In the genomic region with DNA sequence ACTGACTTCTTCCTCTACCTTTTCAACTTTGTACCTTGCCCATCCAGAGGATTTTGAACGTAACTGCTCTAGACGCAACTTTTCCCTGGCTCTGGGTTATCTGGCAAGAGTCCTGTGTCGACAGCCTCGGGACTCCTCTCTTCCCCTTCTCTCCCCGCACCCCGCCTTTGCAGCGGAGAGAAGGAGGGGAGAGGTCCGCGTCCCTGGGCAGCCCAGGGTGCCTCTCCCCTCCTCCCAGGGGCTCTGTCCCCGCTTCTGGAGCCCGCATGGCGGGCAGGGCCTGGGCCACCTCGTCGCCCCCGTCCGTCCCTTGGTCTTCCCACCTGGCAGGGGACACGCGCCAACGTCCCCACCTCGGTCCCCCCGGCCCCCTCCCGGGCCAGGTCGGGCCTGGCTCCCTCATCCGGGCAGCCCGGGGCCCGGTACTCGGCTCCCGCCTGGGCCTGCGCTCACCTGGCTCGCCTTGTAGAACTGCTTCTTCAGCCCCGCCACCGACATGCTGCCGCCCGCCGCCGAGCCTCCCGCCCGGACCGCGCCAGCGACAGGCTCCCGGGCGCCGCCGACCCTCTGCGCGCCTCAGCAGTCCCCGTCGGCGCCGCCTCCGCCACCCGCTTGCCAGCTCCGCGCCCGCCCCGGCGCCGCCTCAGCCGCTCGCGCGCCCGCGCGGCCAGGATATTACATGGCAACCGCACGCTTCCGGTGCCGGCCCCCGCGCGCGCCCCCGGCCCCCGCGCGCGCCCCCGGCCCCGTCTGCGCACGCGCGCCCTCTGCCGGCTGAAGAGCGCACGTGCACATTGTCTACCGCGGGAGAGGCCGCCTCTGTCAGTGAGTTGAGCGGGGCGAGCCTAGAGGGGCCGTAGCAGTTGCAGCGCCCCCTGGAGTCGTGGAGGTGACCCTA, we compare ENCODE assay signal across 8 cellular contexts. TPM values are rescaled to one million over a fixed set of nuclear protein-coding genes. Genes with fewer than 3 reads are reported as not detected.
DNase-seq lines count a peak whose midpoint lies in the region; ATAC-seq and TF ChIP-seq lines count a peak whose summit lies in the region.

A gene with protein sequence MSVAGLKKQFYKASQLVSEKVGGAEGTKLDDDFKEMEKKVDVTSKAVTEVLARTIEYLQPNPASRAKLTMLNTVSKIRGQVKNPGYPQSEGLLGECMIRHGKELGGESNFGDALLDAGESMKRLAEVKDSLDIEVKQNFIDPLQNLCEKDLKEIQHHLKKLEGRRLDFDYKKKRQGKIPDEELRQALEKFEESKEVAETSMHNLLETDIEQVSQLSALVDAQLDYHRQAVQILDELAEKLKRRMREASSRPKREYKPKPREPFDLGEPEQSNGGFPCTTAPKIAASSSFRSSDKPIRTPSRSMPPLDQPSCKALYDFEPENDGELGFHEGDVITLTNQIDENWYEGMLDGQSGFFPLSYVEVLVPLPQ (minus strand): TSS at position 677 of the 898 bp plus-strand sequence. CDS start 179 bp downstream, at position 498.

- peaks cover 5% of the 10 kb centered on the region; the same call in 1 of the 2 replicates for H4K20me1 ChIP-seq in SU-DHL-6 (ENCODE audit: low read depth, low read length)

- H3K9ac ChIP-seq in SU-DHL-6 (ENCODE audit: low read length) = peak within 1 kb of the TSS; percentile 99

- TF ChIP-seq EP300 in transverse colon (IDR thresholded peaks at IDR 0.05; ENCODE audit: low read depth) = no peak

- peak within 1 kb of the TSS; percentile 62 for H3K27ac ChIP-seq in SU-DHL-6 (ENCODE audit: low read depth, low read length)
- H3K27ac ChIP-seq in cardiac muscle cell = peak within 1 kb of the TSS; percentile 95
- peak within 1 kb of the TSS; percentile 96 to 97 (median 97) for H3K27ac ChIP-seq in transverse colon

- peaks cover 23% of the 10 kb centered on the region for H3K36me3 Mint-ChIP-seq in activated naive CD8-positive, alpha-beta T cell treated with anti-CD3 and anti-CD28 coated beads, Interleukin-2, amount 10 ng/mL, durations not matched to agents 7 days and 5 days

- H3K4me2 ChIP-seq in SU-DHL-6 (ENCODE audit: low read depth, low read length, poor library complexity, severe bottlenecking) = peak within 1 kb of the TSS; percentile 84

- intact Hi-C loops in transverse colon (cut with DNase I; ENCODE audit: low total_unique reads) = loop anchor here (2.0 kb wide), 1 partner anchor 29 kb away; no protein-coding TSS in a partner anchor

- no peaks in the 10 kb centered on the region for H3K27me3 Mint-ChIP-seq in activated naive CD8-positive, alpha-beta T cell treated with anti-CD3 and anti-CD28 coated beads, Interleukin-2, amount 10 ng/mL, durations not matched to agents 7 days and 5 days

- H3K36me3 ChIP-seq in SU-DHL-6 (ENCODE audit: low read length) (peaks cover 7% of the 10 kb centered on the region; the same call in 1 of the 2 replicates), cardiac muscle cell (no peaks in the 10 kb centered on the region), transverse colon (no peaks in the 10 kb centered on the region)

- peaks cover 8% of the 10 kb centered on the region; the same call in 1 of the 2 replicates for H3F3A ChIP-seq in SU-DHL-6 (ENCODE audit: insufficient read depth)

- DNase-seq in NCI-H1105 treated with DMSO at 0.1 percent for 48 hours (lab: John Stamatoyannopoulos, UW) = peak; percentile 89
- peak; percentile 98 for DNase-seq in activated naive CD8-positive, alpha-beta T cell treated with anti-CD3 and anti-CD28 coated beads, Interleukin-2, amount 10 ng/mL, durations not matched to agents 7 days and 5 days
- peak; percentile 96 to 97 for DNase-seq in cardiac muscle cell (ENCODE audit: low read depth in 1 of 2, low spot score in 1 of 2)
- peak; percentile 90 for DNase-seq in pons (ENCODE audit: low spot score)
- peak; percentile 95 for DNase-seq in transverse colon

- peak; percentile 92 for TF ChIP-seq CTCF in GM12873 (IDR thresholded peaks at IDR 0.05; ENCODE audit: insufficient read depth, low read depth, low read length, missing control alignments)
- TF ChIP-seq CTCF in SU-DHL-6 (IDR thresholded peaks at IDR 0.05; ENCODE audit: insufficient read depth, low read length, poor library complexity, severe bottlenecking) = peak; percentile 77
- TF ChIP-seq CTCF in cardiac muscle cell (IDR thresholded peaks at IDR 0.05; ENCODE audit: low read depth, low read length) = peak; percentile 89
- TF ChIP-seq CTCF in transverse colon (IDR thresholded peaks at IDR 0.05) = peak; percentile 87 to 98 (median 95)

- H3K27ac Mint-ChIP-seq in activated naive CD8-positive, alpha-beta T cell treated with anti-CD3 and anti-CD28 coated beads, Interleukin-2, amount 10 ng/mL, durations not matched to agents 7 days and 5 days = peak within 1 kb of the TSS; percentile 93

- peak within 1 kb of the TSS; percentile 84 for H3K4me3 ChIP-seq in SU-DHL-6 (ENCODE audit: insufficient read depth, low read length, poor library complexity, severe bottlenecking)
- peak within 1 kb of the TSS; percentile 100 for H3K4me3 ChIP-seq in cardiac muscle cell
- peak within 1 kb of the TSS; percentile 90 to 99 (median 91) for H3K4me3 ChIP-seq in transverse colon

- peak; percentile 23 for TF ChIP-seq POLR2A in transverse colon (IDR thresholded peaks at IDR 0.05)

- WGBS in transverse colon (ENCODE audit: low coverage in 1 of 2), 2 donors = 1% methylated on average over 26 of the region's 96 CpGs; no CpG with 5 or more reads in 1 of the 2 donors

- POLR2A ChIA-PET in activated naive CD8-positive, alpha-beta T cell treated with anti-CD3 and anti-CD28 coated beads, Interleukin-2, amount 10 ng/mL, durations not matched to agents 7 days and 5 days (lab: Charles Lee) = interaction anchor here (1.0 to 1.7 kb wide), 10 partner anchors 9 to 153 kb away, joined by 4 to 15 read pairs (median 6); partner anchors contain the start of gene YJU2

- H3K9me3 ChIP-seq in SU-DHL-6 (ENCODE audit: insufficient read depth, low read length) (no peaks in the 10 kb centered on the region), cardiac muscle cell (ENCODE audit: low read depth) (no peaks in the 10 kb centered on the region), transverse colon (no peaks in the 10 kb centered on the region)

- H3K4me3 Mint-ChIP-seq in activated naive CD8-positive, alpha-beta T cell treated with anti-CD3 and anti-CD28 coated beads, Interleukin-2, amount 10 ng/mL, durations not matched to agents 7 days and 5 days = peak within 1 kb of the TSS; percentile 97

- peak within 1 kb of the TSS; percentile 6 for H2AFZ ChIP-seq in SU-DHL-6 (ENCODE audit: low read depth, low read length, severe bottlenecking)

- H3K9me2 ChIP-seq in SU-DHL-6 (replicated peaks; ENCODE audit: insufficient read depth, low read length) = no peaks in the 10 kb centered on the region

- H3K79me2 ChIP-seq in SU-DHL-6 (ENCODE audit: insufficient read depth, low read length) = peaks cover 76% of the 10 kb centered on the region

- H3K4me1 Mint-ChIP-seq in activated naive CD8-positive, alpha-beta T cell treated with anti-CD3 and anti-CD28 coated beads, Interleukin-2, amount 10 ng/mL, durations not matched to agents 7 days and 5 days = peaks cover 49% of the 10 kb centered on the region

- peaks cover 6% of the 10 kb centered on the region for H3K4me1 ChIP-seq in cardiac muscle cell (ENCODE audit: low read depth)
- H3K4me1 ChIP-seq in transverse colon = peaks cover 11 to 55% (median 38%) of the 10 kb centered on the region in 4 donors

- in situ Hi-C loops in transverse colon (cut with MboI; ENCODE audit: low pct_ligation_motif_present in 1 of 4, low pct_unique_long_range_greater_than_20kb in 1 of 4, low sequenced_read_pairs in 3 of 4) = no loop called here

- H3K27me3 ChIP-seq in SU-DHL-6 (ENCODE audit: low read length) (no peaks in the 10 kb centered on the region), cardiac muscle cell (no peaks in the 10 kb centered on the region), transverse colon (no peaks in the 10 kb centered on the region)

- no peaks in the 10 kb centered on the region for H3K9me3 Mint-ChIP-seq in activated naive CD8-positive, alpha-beta T cell treated with anti-CD3 and anti-CD28 coated beads, Interleukin-2, amount 10 ng/mL, durations not matched to agents 7 days and 5 days

- ATAC-seq in HG02678 (IDR thresholded peaks at IDR 0.05; ENCODE audit: unreplicated experiment) = peak; percentile 61
- peak; percentile 64 for ATAC-seq in activated naive CD8-positive, alpha-beta T cell treated with anti-CD3 and anti-CD28 coated beads, Interleukin-2, amount 10 ng/mL, durations not matched to agents 7 days and 5 days (ENCODE audit: low read depth)

RNA-seq across cellular contexts. Expression of the gene that starts here (rescaled TPM):
- 10 to 100 TPM; 54.6 to 56.8 TPM for total RNA-seq in activated naive CD8-positive, alpha-beta T cell treated with anti-CD3 and anti-CD28 coated beads, Interleukin-2, amount 10 ng/mL, durations not matched to agents 7 days and 5 days
- total RNA-seq in cardiac muscle cell = 87.2 and 97.9 TPM in 2 replicates
- 92.6 and 92.8 TPM in 2 replicates for polyA plus RNA-seq in cardiac muscle cell
- total RNA-seq in transverse colon = 10 to 100 TPM; 16.5 to 63.2 (median 34.2) TPM

Comparison
In these comparisons a context has a peak if more than half of its experiments do, and no peak if none do; other contexts are left out.
1. Peak in every context shown above with its lines: DNase-seq, ATAC-seq, H3K4me3 ChIP-seq and H3K27ac ChIP-seq.